17 cellular contexts compared by ENCODE assay signal in the genomic region with DNA sequence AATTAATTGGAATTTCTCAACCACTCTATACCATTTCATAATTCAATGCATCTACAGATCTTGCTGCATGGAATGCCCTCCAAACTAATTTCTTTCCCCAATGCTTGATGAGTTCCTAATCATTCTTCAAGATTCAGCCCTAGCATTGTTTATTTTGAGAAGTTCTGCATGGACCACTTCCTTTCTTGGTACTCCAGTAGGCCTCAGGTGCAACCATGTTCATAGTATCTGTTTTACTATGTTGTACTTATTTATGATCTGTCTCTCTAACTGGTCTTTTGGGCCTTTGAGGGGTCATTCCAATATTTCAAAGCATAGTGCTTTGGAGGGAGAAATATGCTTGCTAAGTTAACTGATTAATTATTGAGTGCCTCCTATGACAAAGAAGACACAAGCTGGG. TPM values are rescaled to one million over a fixed set of nuclear protein-coding genes. Genes with fewer than 3 reads are reported as not detected.
DNase-seq lines count a peak whose midpoint lies in the region; ATAC-seq, FAIRE-seq and TF ChIP-seq lines count a peak whose summit lies in the region.
"Had no signal": no experiment of that assay in that cellular context is flagged by ENCODE, and none has a peak within 500 bp of the region (broad histone marks: within the 10 kb centered on the region; RNA-seq: fewer than 3 reads in every experiment).

No MANE protein-coding gene starts in this region.

- no peaks in the 10 kb centered on the region for H3K27me3 Mint-ChIP-seq in activated CD8-positive, alpha-beta memory T cell treated with anti-CD3 and anti-CD28 coated beads, Interleukin-2, amount 10 ng/mL, durations not matched to agents 7 days and 5 days
- no peaks in the 10 kb centered on the region for H3K27me3 Mint-ChIP-seq in CD8-positive, alpha-beta T cell (ENCODE audit: low read depth)
- H3K27me3 Mint-ChIP-seq in T-cell: no peaks in the 10 kb centered on the region

- RAD21 ChIA-PET in GM12878 (lab: Charles Lee; ENCODE audit: unreplicated experiment): interaction anchor here (1.8 kb wide), 1 partner anchor 10 kb away, joined by 5 read pairs; a partner anchor contains a TSS

- in situ Hi-C loops in GM12878 (cut with MboI): loop anchor here (10.0 kb wide), 1 partner anchor 289 kb away; no protein-coding TSS in a partner anchor

- no peak for TF ChIP-seq POLR2A in GM12878 (IDR thresholded peaks at IDR 0.05; ENCODE audit: low read depth, low read length)

- no peak overlapping the region for H2AFZ ChIP-seq in GM12878 (ENCODE audit: control insufficient read depth, low read depth, low read length)

- H3K27ac ChIP-seq in CD8-positive, alpha-beta T cell (ENCODE audit: low read depth, low read length): no peak overlapping the region
- H3K27ac ChIP-seq in GM12878 (ENCODE audit: control insufficient read depth, insufficient read depth): no peak overlapping the region
- H3K27ac ChIP-seq: BLaER1 treated with 17β-estradiol and CSF1 and Interleukin-3, amounts not matched to agents 10 nM and 100 nM had no signal

- H3K9me3 Mint-ChIP-seq in activated CD8-positive, alpha-beta memory T cell treated with anti-CD3 and anti-CD28 coated beads, Interleukin-2, amount 10 ng/mL, durations not matched to agents 7 days and 5 days (ENCODE audit: low read depth): no peaks in the 10 kb centered on the region
- H3K9me3 Mint-ChIP-seq in CD8-positive, alpha-beta T cell: no peaks in the 10 kb centered on the region
- peaks cover 0 to 11% (median 0%) of the 10 kb centered on the region in 3 donors for H3K9me3 Mint-ChIP-seq in T-cell

- no peak overlapping the region for H3K4me3 Mint-ChIP-seq in activated CD8-positive, alpha-beta memory T cell treated with anti-CD3 and anti-CD28 coated beads, Interleukin-2, amount 10 ng/mL, durations not matched to agents 7 days and 5 days
- H3K4me3 Mint-ChIP-seq in CD8-positive, alpha-beta T cell: peak overlapping the region; percentile 16
- peak overlapping the region in 2 of 3 donors; percentile 1 to 34 for H3K4me3 Mint-ChIP-seq in T-cell

- TF ChIP-seq CTCF in CD8-positive, alpha-beta T cell (IDR thresholded peaks at IDR 0.05): no peak
- no peak for TF ChIP-seq CTCF in GM12878 (IDR thresholded peaks at IDR 0.05 in 2 of 3, conservative IDR thresholded peaks at IDR 0.05 in 1 of 3; ENCODE audit: control insufficient read depth in 2 of 3, extremely low read depth in 1 of 3, insufficient read depth in 1 of 3, low read depth in 3 of 3, low read length in 3 of 3)

- no peak for DNase-seq in activated CD8-positive, alpha-beta memory T cell treated with anti-CD3 and anti-CD28 coated beads, Interleukin-2, amount 10 ng/mL, durations not matched to agents 7 days and 5 days
- no peak for DNase-seq in activated CD8-positive, alpha-beta memory T cell treated with anti-CD3 and anti-CD28 coated beads, Interleukin-2, amount 50 U/mL, for 4 hours
- DNase-seq in CD8-positive, alpha-beta T cell: no peak
- DNase-seq in T-cell: no peak
- DNase-seq in GM12878 (ENCODE audit: low read depth, low spot score): no peak
- DNase-seq in foreskin melanocyte: no peak
- DNase-seq: DMS79, NCI-H1105, NCI-H1694, NCI-H2081 treated with DMSO at 0.1 percent for 48 hours, NCI-H510A treated with DMSO at 0.1 percent for 48 hours, NCI-H774, OCI-M1, SHP77 had no signal

- ATAC-seq in activated CD8-positive, alpha-beta memory T cell treated with anti-CD3 and anti-CD28 coated beads, Interleukin-2, amount 10 ng/mL, durations not matched to agents 7 days and 5 days: peak; percentile 48
- no peak for ATAC-seq in CD8-positive, alpha-beta T cell
- ATAC-seq in T-cell (replicated peaks in 1 of 4) (no peak), GM12878 (no peak), GM18909 (IDR thresholded peaks at IDR 0.05; ENCODE audit: poor library complexity, unreplicated experiment) (no peak)
- ATAC-seq: K562 had no signal

- no peak overlapping the region for H3K4me3 ChIP-seq in CD8-positive, alpha-beta T cell (ENCODE audit: low read depth, low read length)
- no peak overlapping the region for H3K4me3 ChIP-seq in GM12878
- H3K4me3 ChIP-seq: BLaER1 treated with 17β-estradiol and CSF1 and Interleukin-3, amounts not matched to agents 10 nM and 100 nM; K562 had no signal

- CTCF ChIA-PET in activated CD8-positive, alpha-beta memory T cell treated with anti-CD3 and anti-CD28 coated beads, Interleukin-2, amount 10 ng/mL, durations not matched to agents 7 days and 5 days (lab: Charles Lee): interaction anchor here (0.9 to 5.4 kb wide), 7 partner anchors 10 to 295 kb away, joined by 3 to 38 read pairs (median 4); a partner anchor contains a TSS
- CTCF ChIA-PET in CD8-positive, alpha-beta T cell (lab: Charles Lee): interaction anchor here (1.0 to 2.3 kb wide), 6 partner anchors 9 to 167 kb away, joined by 3 to 9 read pairs (median 6); a partner anchor contains a TSS
- CTCF ChIA-PET in T-cell (lab: Charles Lee): interaction anchor here in 1 of 2 donors (0.6 to 3.1 kb wide), 5 partner anchors 10 to 69 kb away, joined by 3 to 13 read pairs (median 3); a partner anchor contains a TSS
- CTCF ChIA-PET in GM12878 (lab: Yijun Ruan, JAX): interaction anchor here (0.8 to 3.8 kb wide), 7 partner anchors 9 to 295 kb away, joined by 3 to 15 read pairs (median 3); a partner anchor contains a TSS

- no peaks in the 10 kb centered on the region for H4K20me1 ChIP-seq in GM12878 (ENCODE audit: control insufficient read depth, insufficient read depth)
- H4K20me1 ChIP-seq: BLaER1 treated with 17β-estradiol and CSF1 and Interleukin-3, amounts not matched to agents 10 nM and 100 nM had no signal

- POLR2A ChIA-PET in CD8-positive, alpha-beta T cell (lab: Charles Lee): interaction anchor here (0.8 to 5.6 kb wide), 7 partner anchors 8 to 69 kb away, joined by 3 to 30 read pairs (median 6); a partner anchor contains a TSS
- POLR2A ChIA-PET in T-cell (lab: Charles Lee) (no interaction called here), GM12878 (lab: Charles Lee) (interaction anchor here (0.6 to 1.2 kb wide), 3 partner anchors 10 to 312 kb away, joined by 3 to 6 read pairs (median 4); a partner anchor contains a TSS)

- SMC1A ChIA-PET in GM12878 (lab: Charles Lee; ENCODE audit: uncharacterized antibody, unreplicated experiment): interaction anchor here (0.8 to 4.4 kb wide), 2 partner anchors 10 to 62 kb away, joined by 3 to 15 read pairs; a partner anchor contains a TSS

- intact Hi-C loops in CD8-positive, alpha-beta T cell (cut with DNase I, micrococcal nuclease): no loop called here
- intact Hi-C loops in GM12878 (cut with micrococcal nuclease; ENCODE audit: unreplicated experiment): no loop called here

- no peak overlapping the region for H3K9ac ChIP-seq in GM12878 (ENCODE audit: control insufficient read depth, insufficient read depth, low read length)
- H3K9ac ChIP-seq: BLaER1 treated with 17β-estradiol and CSF1 and Interleukin-3, amounts not matched to agents 10 nM and 100 nM had no signal

- no peak for TF ChIP-seq RAD21 in GM12878 (IDR thresholded peaks at IDR 0.05; ENCODE audit: insufficient read depth, low read depth, low read length)

- H3K27ac Mint-ChIP-seq in activated CD8-positive, alpha-beta memory T cell treated with anti-CD3 and anti-CD28 coated beads, Interleukin-2, amount 10 ng/mL, durations not matched to agents 7 days and 5 days: peak overlapping the region; percentile 61
- H3K27ac Mint-ChIP-seq in CD8-positive, alpha-beta T cell: no peak overlapping the region
- H3K27ac Mint-ChIP-seq in T-cell: peak overlapping the region; percentile 28 to 70

- peak; percentile 70 for FAIRE-seq in GM12878 (lab: Jason Lieb, UNC)
- FAIRE-seq: K562 had no signal

- H3K9me3 ChIP-seq in CD8-positive, alpha-beta T cell (ENCODE audit: low read length): no peaks in the 10 kb centered on the region
- no peaks in the 10 kb centered on the region for H3K9me3 ChIP-seq in GM12878 (replicated peaks; ENCODE audit: control insufficient read depth, insufficient read depth, low read length)
- H3K9me3 ChIP-seq: BLaER1 treated with 17β-estradiol and CSF1 and Interleukin-3, amounts not matched to agents 10 nM and 100 nM had no signal

- no peaks in the 10 kb centered on the region for H3K36me3 ChIP-seq in CD8-positive, alpha-beta T cell (ENCODE audit: insufficient read depth, low read length)
- H3K36me3 ChIP-seq in GM12878 (ENCODE audit: control insufficient read depth in 2 of 2, insufficient read depth in 2 of 2, low read length in 1 of 2): no peaks in the 10 kb centered on the region

- peaks cover 51% of the 10 kb centered on the region for H3K4me1 Mint-ChIP-seq in activated CD8-positive, alpha-beta memory T cell treated with anti-CD3 and anti-CD28 coated beads, Interleukin-2, amount 10 ng/mL, durations not matched to agents 7 days and 5 days
- peaks cover 55% of the 10 kb centered on the region for H3K4me1 Mint-ChIP-seq in CD8-positive, alpha-beta T cell (ENCODE audit: low read depth)
- peaks cover 61 to 79% (median 67%) of the 10 kb centered on the region in 3 donors for H3K4me1 Mint-ChIP-seq in T-cell

- no peaks in the 10 kb centered on the region for H3K27me3 ChIP-seq in CD8-positive, alpha-beta T cell (ENCODE audit: insufficient read depth, low read length)
- no peaks in the 10 kb centered on the region for H3K27me3 ChIP-seq in GM12878 (replicated peaks in 1 of 2; ENCODE audit: control insufficient read depth in 2 of 2, insufficient read depth in 2 of 2, low read length in 1 of 2)
- H3K27me3 ChIP-seq: BLaER1 treated with 17β-estradiol and CSF1 and Interleukin-3, amounts not matched to agents 10 nM and 100 nM had no signal

- no peak overlapping the region for H3K4me2 ChIP-seq in GM12878 (ENCODE audit: control insufficient read depth, insufficient read depth)

- H3K4me1 ChIP-seq in CD8-positive, alpha-beta T cell (ENCODE audit: insufficient read depth, low read length): peaks cover 65% of the 10 kb centered on the region
- peaks cover 10% of the 10 kb centered on the region for H3K4me1 ChIP-seq in GM12878 (ENCODE audit: control insufficient read depth, insufficient read depth, low read length)

- H3K79me2 ChIP-seq in GM12878 (ENCODE audit: control insufficient read depth, insufficient read depth, low read length): no peaks in the 10 kb centered on the region

- TF ChIP-seq EP300 in GM12878 (IDR thresholded peaks at IDR 0.05; ENCODE audit: borderline replicate concordance in 1 of 2, control insufficient read depth in 1 of 2, low read depth in 2 of 2, low read length in 2 of 2): no peak

- H3K36me3 Mint-ChIP-seq in activated CD8-positive, alpha-beta memory T cell treated with anti-CD3 and anti-CD28 coated beads, Interleukin-2, amount 10 ng/mL, durations not matched to agents 7 days and 5 days: peaks cover 8% of the 10 kb centered on the region
- no peaks in the 10 kb centered on the region for H3K36me3 Mint-ChIP-seq in CD8-positive, alpha-beta T cell
- no peaks in the 10 kb centered on the region for H3K36me3 Mint-ChIP-seq in T-cell

- BruUV-seq in GM12878 (replicated peaks; lab: Mats Ljungman, UMichigan): no TSS peak

RNA-seq across cellular contexts. Expression of a gene that starts 9.6 kb away (rescaled TPM):
- 10 to 100 TPM; 69.4 to 81.0 TPM for total RNA-seq in activated CD8-positive, alpha-beta memory T cell treated with anti-CD3 and anti-CD28 coated beads, Interleukin-2, amount 10 ng/mL, durations not matched to agents 7 days and 5 days
- 10 to 100 TPM; 11.2 to 12.0 TPM for total RNA-seq in CD8-positive, alpha-beta T cell
- total RNA-seq in T-cell (10 to 100 TPM; 12.1 to 33.1 (median 30.2) TPM), GM12878 (2014; rRNA removed) (82.9 and 83.8 TPM in 2 replicates), GM12878 (2014; rRNA removed; fragmentation: Illumina TruSeq; extraction: Trizol) (55.1 and 63.3 TPM in 2 replicates), GM12878 (2021) (85.8 and 91.7 TPM in 2 replicates)
- 35.2 and 38.1 TPM in 2 replicates for total RNA-seq in GM12878 (2013; cell fraction: nucleolus; rRNA removed)
- 31.4 TPM for polyA plus RNA-seq in GM12878 (2011; ENCODE audit: low read depth)
- polyA plus RNA-seq in GM12878 (2011; rRNA removed) (70.3 and 97.9 TPM in 2 replicates), GM12878 (2014; fragmentation: Illumina TruSeq; extraction: Trizol) (35.2 and 60.3 TPM in 2 replicates), GM12878 (2014; fragmentation: Nextera tagmentation; extraction: Ambion mirVana) (100 to 1,000 TPM; 170 to 171 TPM), GM12878 (2014; rRNA removed) (80.6 and 83.5 TPM in 2 replicates), GM12878 (2016; fragmentation: Nextera tagmentation; extraction: Ambion mirVana) (100 to 1,000 TPM; 122 to 134 TPM)
- 67.2 and 75.4 TPM in 2 replicates for polyA plus RNA-seq in GM12878 (2011; cell fraction: cytosol; rRNA removed)
- polyA plus RNA-seq in GM12878 (2011; cell fraction: nucleus; rRNA removed): 42.4 and 59.5 TPM in 2 replicates
- 58.8 and 64.2 TPM in 2 replicates for polyA plus RNA-seq in GM12878 (2012)
- polyA minus RNA-seq in GM12878 (2011; rRNA and poly(A)+ RNA removed): 47.5 and 64.9 TPM in 2 replicates
- 26.2 and 33.4 TPM in 2 replicates for polyA minus RNA-seq in GM12878 (2011; cell fraction: cytosol; rRNA and poly(A)+ RNA removed)
- 41.6 and 57.0 TPM in 2 replicates for polyA minus RNA-seq in GM12878 (2011; cell fraction: nucleus; rRNA and poly(A)+ RNA removed)

RNA-seq across cellular contexts. Expression of a gene that starts 17.9 kb away (rescaled TPM):
- under 1 TPM; 0.14 to 0.32 TPM for total RNA-seq in activated CD8-positive, alpha-beta memory T cell treated with anti-CD3 and anti-CD28 coated beads, Interleukin-2, amount 10 ng/mL, durations not matched to agents 7 days and 5 days
- total RNA-seq in CD8-positive, alpha-beta T cell: 10 to 100 TPM; 11.1 TPM
- total RNA-seq in T-cell (10 to 100 TPM in 3 of 5 donors, 1 to 10 TPM in 2; 4.9 to 14.8 (median 10.4) TPM), GM12878 (2014; rRNA removed) (0.34 and 0.38 TPM in 2 replicates), GM12878 (2014; rRNA removed; fragmentation: Illumina TruSeq; extraction: Trizol) (0.14 and 0.18 TPM in 2 replicates), GM12878 (2021) (0.56 and 0.64 TPM in 2 replicates)
- total RNA-seq in GM12878 (2013; cell fraction: nucleolus; rRNA removed): 0.56 and 0.92 TPM in 2 replicates
- 0.17 TPM for polyA plus RNA-seq in GM12878 (2011; ENCODE audit: low read depth)
- polyA plus RNA-seq in GM12878 (2011; rRNA removed) (0.01 and 0.04 TPM in 2 replicates), GM12878 (2014; fragmentation: Illumina TruSeq; extraction: Trizol) (0.02 and 0.22 TPM in 2 replicates), GM12878 (2014; fragmentation: Nextera tagmentation; extraction: Ambion mirVana) (under 1 TPM in 1 of 2 experiments, not detected in 1; 0.02 TPM), GM12878 (2014; rRNA removed) (0.47 and 0.66 TPM in 2 replicates), GM12878 (2016; fragmentation: Nextera tagmentation; extraction: Ambion mirVana) (under 1 TPM; 0.04 to 0.09 TPM)
- polyA plus RNA-seq in GM12878 (2011; cell fraction: cytosol; rRNA removed): 0.01 and 0.02 TPM in 2 replicates
- polyA plus RNA-seq in GM12878 (2011; cell fraction: nucleus; rRNA removed): 0.31 and 0.32 TPM in 2 replicates
- 0.51 and 0.58 TPM in 2 replicates for polyA plus RNA-seq in GM12878 (2012)
- polyA minus RNA-seq in GM12878 (2011; rRNA and poly(A)+ RNA removed): under 0.01 and 0.10 TPM in 2 replicates
- polyA minus RNA-seq in GM12878 (2011; cell fraction: cytosol; rRNA and poly(A)+ RNA removed): 0.10 TPM in 1 of 2 replicates, not detected in the other
- polyA minus RNA-seq in GM12878 (2011; cell fraction: nucleus; rRNA and poly(A)+ RNA removed): 0.12 and 0.19 TPM in 2 replicates

RNA-seq across cellular contexts. Expression of a gene that starts 54.3 kb away (rescaled TPM):
- 10 to 100 TPM; 76.8 to 79.3 TPM for total RNA-seq in activated CD8-positive, alpha-beta memory T cell treated with anti-CD3 and anti-CD28 coated beads, Interleukin-2, amount 10 ng/mL, durations not matched to agents 7 days and 5 days
- total RNA-seq in CD8-positive, alpha-beta T cell: 10 to 100 TPM; 31.1 to 34.8 TPM
- total RNA-seq in T-cell (100 to 1,000 TPM in 3 of 5 donors, 10 to 100 TPM in 2; 67.4 to 168 (median 132) TPM), GM12878 (2014; rRNA removed) (12.8 and 14.8 TPM in 2 replicates), GM12878 (2014; rRNA removed; fragmentation: Illumina TruSeq; extraction: Trizol) (7.7 and 9.3 TPM in 2 replicates), GM12878 (2021) (35.0 and 49.2 TPM in 2 replicates)
- total RNA-seq in GM12878 (2013; cell fraction: nucleolus; rRNA removed): 113 and 122 TPM in 2 replicates
- polyA plus RNA-seq in GM12878 (2011; ENCODE audit: low read depth): 79.8 TPM
- polyA plus RNA-seq in GM12878 (2011; rRNA removed) (51.8 and 64.6 TPM in 2 replicates), GM12878 (2014; fragmentation: Illumina TruSeq; extraction: Trizol) (58.9 and 71.1 TPM in 2 replicates), GM12878 (2014; fragmentation: Nextera tagmentation; extraction: Ambion mirVana) (10 to 100 TPM in 1 of 2 experiments, 1 to 10 TPM in 1; 7.5 to 14.4 TPM), GM12878 (2014; rRNA removed) (45.0 and 50.3 TPM in 2 replicates), GM12878 (2016; fragmentation: Nextera tagmentation; extraction: Ambion mirVana) (10 to 100 TPM; 38.0 to 38.6 TPM)
- 41.7 and 60.9 TPM in 2 replicates for polyA plus RNA-seq in GM12878 (2011; cell fraction: cytosol; rRNA removed)
- polyA plus RNA-seq in GM12878 (2011; cell fraction: nucleus; rRNA removed): 249 and 317 TPM in 2 replicates
- polyA plus RNA-seq in GM12878 (2012): 59.6 and 62.7 TPM in 2 replicates
- polyA minus RNA-seq in GM12878 (2011; rRNA and poly(A)+ RNA removed): 42.7 and 57.7 TPM in 2 replicates
- polyA minus RNA-seq in GM12878 (2011; cell fraction: cytosol; rRNA and poly(A)+ RNA removed): 12.2 and 21.0 TPM in 2 replicates
- polyA minus RNA-seq in GM12878 (2011; cell fraction: nucleus; rRNA and poly(A)+ RNA removed): 43.4 and 44.5 TPM in 2 replicates

Comparison
In these comparisons a context has a peak if more than half of its experiments do, and no peak if none do; other contexts are left out.
1. POLR2A ChIA-PET loops: an anchor here in CD8-positive, alpha-beta T cell (0.8 to 5.6 kb wide) and GM12878 (0.6 to 1.2 kb wide); none called in T-cell.